ENCODE assay signal across 5 cellular contexts in the genomic region with DNA sequence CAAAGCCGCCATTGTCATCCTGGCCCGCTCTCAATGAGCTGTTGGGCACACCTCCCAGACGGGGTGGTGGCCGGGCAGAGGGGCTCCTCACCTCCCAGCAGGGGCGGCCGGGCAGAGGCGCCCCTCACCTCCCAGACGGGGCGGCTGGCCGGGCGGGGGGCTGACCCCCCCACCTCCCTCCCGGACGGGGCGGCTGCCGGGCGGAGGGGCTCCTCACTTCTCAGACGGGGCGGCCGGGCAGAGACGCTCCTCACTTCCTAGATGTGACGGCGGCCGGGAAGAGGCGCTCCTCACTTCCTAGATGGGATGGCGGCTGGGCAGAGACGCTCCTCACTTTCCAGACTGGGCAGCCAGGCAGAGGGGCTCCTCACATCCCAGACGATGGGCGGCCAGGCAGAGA. TPM values are rescaled to one million over a fixed set of nuclear protein-coding genes. Genes with fewer than 3 reads are reported as not detected.
"Had no signal": no experiment of that assay in that cellular context is flagged by ENCODE, and none has a peak within 500 bp of the region (broad histone marks: within the 10 kb centered on the region; RNA-seq: fewer than 3 reads in every experiment).

No MANE protein-coding gene starts in this region.

RNA-seq across cellular contexts. Expression of a gene that starts 29.8 kb away (rescaled TPM):
- total RNA-seq: activated naive CD4-positive, alpha-beta T cell treated with anti-CD3 and anti-CD28 coated beads for 36 hours; activated naive CD8-positive, alpha-beta T cell treated with anti-CD3 and anti-CD28 coated beads, Interleukin-2, amount 10 ng/mL, durations not matched to agents 7 days and 5 days; activated T-cell treated with anti-CD3 and anti-CD28 coated beads, Interleukin-2, amount 50 U/mL, for 4 hours; activated T-helper 1 cell treated with anti-CD3 and anti-CD28 coated beads, Interleukin-12 subunit alpha, Interleukin-12 subunit beta, Interleukin-2, Interleukin-4 antibody, amounts not matched to agents 30 ng/mL and 10 ng/mL and 1 ng/mL, durations not matched to agents 14 hours and 24 hours and 36 hours; activated T-helper 2 cell treated with anti-CD3 and anti-CD28 coated beads, Interferon-gamma antibody, Interleukin-2, Interleukin-4, amounts not matched to agents 10 μg/mL and 5 μg/mL and 100 μg/mL, durations not matched to agents 14 hours and 24 hours and 36 hours had no signal
